8 cellular contexts compared by ENCODE assay signal in genomic region chr17:77958716-77959215, GRCh38. TPM values are rescaled to one million over a fixed set of nuclear protein-coding genes. Genes with fewer than 3 reads are reported as not detected.
DNase-seq lines count a peak whose midpoint lies in the region; ATAC-seq and TF ChIP-seq lines count a peak whose summit lies in the region.

No MANE protein-coding gene starts in this region.

- H3K9ac ChIP-seq in mesendoderm (ENCODE audit: low read length): peak overlapping the region; percentile 72

- no peaks in the 10 kb centered on the region for H3K9me3 Mint-ChIP-seq in activated CD4-positive, alpha-beta T cell treated with anti-CD3 and anti-CD28 coated beads for 36 hours (ENCODE audit: low read depth)
- H3K9me3 Mint-ChIP-seq in activated T-helper 17 cell treated with anti-CD3 and anti-CD28 coated beads, Interleukin-2, amount 50 U/mL, for 72 hours: no peaks in the 10 kb centered on the region

- peaks cover 6% of the 10 kb centered on the region for H3K79me1 ChIP-seq in mesendoderm (ENCODE audit: low read length)

- H3K4me3 Mint-ChIP-seq in activated CD4-positive, alpha-beta T cell treated with anti-CD3 and anti-CD28 coated beads for 36 hours: peak overlapping the region; percentile 90
- H3K4me3 Mint-ChIP-seq in activated T-helper 17 cell treated with anti-CD3 and anti-CD28 coated beads, Interleukin-2, amount 50 U/mL, for 72 hours: peak overlapping the region; percentile 91

- peak overlapping the region; percentile 61 for H2BK120ac ChIP-seq in mesendoderm (ENCODE audit: low read depth, low read length)

- intact Hi-C loops in activated CD4-positive, alpha-beta T cell treated with anti-CD3 and anti-CD28 coated beads for 36 hours (cut with DNase I, micrococcal nuclease): loop anchor here (1.0 to 5.0 kb wide), 17 partner anchors 46 to 1232 kb away; partner anchors contain the start of genes AFMID (in 1 of the 2), BIRC5 (in 1 of the 2), JMJD6 (in 1 of the 2) and METTL23 (in 1 of the 2)

- no peaks in the 10 kb centered on the region for H3K36me3 ChIP-seq in mesendoderm (ENCODE audit: control insufficient read depth, insufficient read depth, low read length)

- peak overlapping the region; percentile 78 for H3K56ac ChIP-seq in mesendoderm (ENCODE audit: low read length)

- H3K27ac Mint-ChIP-seq in activated CD4-positive, alpha-beta T cell treated with anti-CD3 and anti-CD28 coated beads for 36 hours: no peak overlapping the region
- H3K27ac Mint-ChIP-seq in activated T-helper 17 cell treated with anti-CD3 and anti-CD28 coated beads, Interleukin-2, amount 50 U/mL, for 72 hours: no peak overlapping the region

- peak overlapping the region; percentile 92 for H3K18ac ChIP-seq in mesendoderm (ENCODE audit: low read length)

- peaks cover 5% of the 10 kb centered on the region for H3K36me3 Mint-ChIP-seq in activated CD4-positive, alpha-beta T cell treated with anti-CD3 and anti-CD28 coated beads for 36 hours (ENCODE audit: low read depth)
- peaks cover 6% of the 10 kb centered on the region for H3K36me3 Mint-ChIP-seq in activated T-helper 17 cell treated with anti-CD3 and anti-CD28 coated beads, Interleukin-2, amount 50 U/mL, for 72 hours (ENCODE audit: low read depth)

- no peak overlapping the region for H3K4me3 ChIP-seq in mesendoderm (ENCODE audit: low read length)

- H2BK15ac ChIP-seq in mesendoderm (replicated peaks; ENCODE audit: low read depth): no peak overlapping the region

- H2BK5ac ChIP-seq in mesendoderm (ENCODE audit: low read length): no peak overlapping the region

- no peak overlapping the region for H3K23ac ChIP-seq in mesendoderm (ENCODE audit: low read length)

- H3K4me2 ChIP-seq in mesendoderm (ENCODE audit: low read length): no peak overlapping the region

- ATAC-seq in activated CD4-positive, alpha-beta T cell treated with anti-CD3 and anti-CD28 coated beads for 36 hours: no peak
- peak; percentile 25 for ATAC-seq in HG02885 (IDR thresholded peaks at IDR 0.05; ENCODE audit: poor library complexity, unreplicated experiment)
- ATAC-seq in activated T-helper 17 cell treated with anti-CD3 and anti-CD28 coated beads, Interleukin-2, amount 50 U/mL, for 72 hours (replicated peaks): no peak

- no peak for DNase-seq in activated CD4-positive, alpha-beta T cell treated with anti-CD3 and anti-CD28 coated beads for 36 hours
- no peak for DNase-seq in activated CD4-positive, alpha-beta T cell treated with anti-CD3 and anti-CD28 coated beads, Interleukin-2, amount 50 U/mL, for 1 hour
- no peak for DNase-seq in mesendoderm
- no peak for DNase-seq in GM10266 (ENCODE audit: extremely low spot score)
- DNase-seq in HCEC 1CT: no peak
- no peak for DNase-seq in NCI-H2081 (lab: John Stamatoyannopoulos, UW)

- peaks cover 4% of the 10 kb centered on the region for H3K27me3 Mint-ChIP-seq in activated CD4-positive, alpha-beta T cell treated with anti-CD3 and anti-CD28 coated beads for 36 hours
- H3K27me3 Mint-ChIP-seq in activated T-helper 17 cell treated with anti-CD3 and anti-CD28 coated beads, Interleukin-2, amount 50 U/mL, for 72 hours: no peaks in the 10 kb centered on the region

- H4K8ac ChIP-seq in mesendoderm (ENCODE audit: low read depth, low read length): no peak overlapping the region

- WGBS in mesendoderm (ENCODE audit: extremely low coverage, insufficient coverage, low lambda C conversion rate): no CpG with 5 or more reads among the region's 96 CpGs

- peak overlapping the region; percentile 90 for H3K4ac ChIP-seq in mesendoderm (ENCODE audit: low read depth, low read length)

- H3K27ac ChIP-seq in mesendoderm (ENCODE audit: low read depth, low read length): no peak overlapping the region

- peaks cover 5% of the 10 kb centered on the region for H3K4me1 ChIP-seq in mesendoderm (ENCODE audit: control insufficient read depth, low read depth, low read length)

- H3K27me3 ChIP-seq in mesendoderm (ENCODE audit: insufficient read depth, low read length, poor library complexity): peaks cover 27% of the 10 kb centered on the region

- CTCF ChIA-PET in activated CD4-positive, alpha-beta T cell treated with anti-CD3 and anti-CD28 coated beads for 36 hours (lab: Charles Lee): interaction anchor here (0.5 to 3.5 kb wide), 4 partner anchors 44 to 290 kb away, joined by 3 to 15 read pairs (median 4); no protein-coding TSS in a partner anchor

- H3K79me2 ChIP-seq in mesendoderm (ENCODE audit: control insufficient read depth, insufficient read depth, low read length): peaks cover 14% of the 10 kb centered on the region

- peaks cover 41% of the 10 kb centered on the region for H3K4me1 Mint-ChIP-seq in activated CD4-positive, alpha-beta T cell treated with anti-CD3 and anti-CD28 coated beads for 36 hours
- H3K4me1 Mint-ChIP-seq in activated T-helper 17 cell treated with anti-CD3 and anti-CD28 coated beads, Interleukin-2, amount 50 U/mL, for 72 hours: peaks cover 27% of the 10 kb centered on the region

- TF ChIP-seq CTCF in GM10266 (IDR thresholded peaks at IDR 0.05; ENCODE audit: control insufficient read depth, insufficient read depth, low read depth, missing control alignments): no peak

- POLR2A ChIA-PET in activated CD4-positive, alpha-beta T cell treated with anti-CD3 and anti-CD28 coated beads for 36 hours (lab: Charles Lee): interaction anchor here (0.6 to 1.9 kb wide), 22 partner anchors 11 to 1605 kb away, joined by 3 to 10 read pairs (median 4); partner anchors contain the start of gene PRPSAP1

- H4K5ac ChIP-seq in mesendoderm (ENCODE audit: low read length): no peak overlapping the region

- no peak overlapping the region for H2AK5ac ChIP-seq in mesendoderm (ENCODE audit: low read length)

RNA-seq across cellular contexts. Expression of gene TNRC6C, which starts 0.3 kb away (rescaled TPM):
- 10 to 100 TPM; 19.6 to 20.3 TPM for total RNA-seq in activated CD4-positive, alpha-beta T cell treated with anti-CD3 and anti-CD28 coated beads for 36 hours
- 10 to 100 TPM; 15.6 to 19.1 TPM for total RNA-seq in activated T-helper 17 cell treated with anti-CD3 and anti-CD28 coated beads, Interleukin-2, amount 50 U/mL, for 72 hours
- polyA plus RNA-seq in mesendoderm (2013, experiment 1 of 2): 3.7 TPM
- 3.7 TPM for polyA plus RNA-seq in mesendoderm (2013, experiment 2 of 2)
